Comparison of ENCODE assay signal across 1 cellular context in the genomic region with DNA sequence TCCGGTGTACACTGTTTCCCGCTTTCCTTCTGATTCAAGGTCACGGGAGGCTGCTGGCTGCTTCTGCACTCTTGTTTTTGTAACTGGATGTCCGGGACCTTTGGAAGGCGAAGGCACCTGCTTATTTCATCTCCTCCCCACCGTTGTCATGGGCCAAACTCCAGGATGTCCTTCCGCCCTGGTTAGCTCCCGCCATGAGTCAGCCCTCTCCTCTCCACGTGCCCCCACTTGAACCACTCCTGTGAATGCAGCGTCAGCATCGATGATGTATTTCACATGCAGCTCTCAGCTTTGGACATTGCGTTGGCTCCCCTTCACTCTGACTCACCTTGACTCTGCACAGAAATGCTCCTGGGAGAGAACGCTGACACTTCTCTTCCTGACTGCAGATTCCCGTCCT.
TF ChIP-seq lines count a peak whose summit lies in the region.

No MANE protein-coding gene starts in this region.

TF ChIP-seq in HepG2, 621 proteins besides CTCF, POLR2A, EP300 and RAD21 (continued from another document):
- TF ChIP-seq, protein P1, sequence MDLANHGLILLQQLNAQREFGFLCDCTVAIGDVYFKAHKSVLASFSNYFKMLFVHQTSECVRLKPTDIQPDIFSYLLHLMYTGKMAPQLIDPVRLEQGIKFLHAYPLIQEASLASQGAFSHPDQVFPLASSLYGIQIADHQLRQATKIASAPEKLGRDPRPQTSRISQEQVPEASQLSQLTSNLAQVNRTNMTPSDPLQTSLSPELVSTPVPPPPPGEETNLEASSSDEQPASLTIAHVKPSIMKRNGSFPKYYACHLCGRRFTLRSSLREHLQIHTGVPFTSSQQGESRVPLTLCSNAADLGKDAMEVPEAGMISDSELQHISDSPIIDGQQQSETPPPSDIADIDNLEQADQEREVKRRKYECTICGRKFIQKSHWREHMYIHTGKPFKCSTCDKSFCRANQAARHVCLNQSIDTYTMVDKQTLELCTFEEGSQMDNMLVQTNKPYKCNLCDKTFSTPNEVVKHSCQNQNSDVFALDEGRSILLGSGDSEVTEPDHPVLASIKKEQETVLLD (CRISPR knock-in tag; IDR thresholded peaks at IDR 0.05; ENCODE audit: low read depth): no peak
- peak; percentile 95 for TF ChIP-seq FOSL2 (CRISPR knock-in tag; IDR thresholded peaks at IDR 0.05)
- TF ChIP-seq, protein P2, sequence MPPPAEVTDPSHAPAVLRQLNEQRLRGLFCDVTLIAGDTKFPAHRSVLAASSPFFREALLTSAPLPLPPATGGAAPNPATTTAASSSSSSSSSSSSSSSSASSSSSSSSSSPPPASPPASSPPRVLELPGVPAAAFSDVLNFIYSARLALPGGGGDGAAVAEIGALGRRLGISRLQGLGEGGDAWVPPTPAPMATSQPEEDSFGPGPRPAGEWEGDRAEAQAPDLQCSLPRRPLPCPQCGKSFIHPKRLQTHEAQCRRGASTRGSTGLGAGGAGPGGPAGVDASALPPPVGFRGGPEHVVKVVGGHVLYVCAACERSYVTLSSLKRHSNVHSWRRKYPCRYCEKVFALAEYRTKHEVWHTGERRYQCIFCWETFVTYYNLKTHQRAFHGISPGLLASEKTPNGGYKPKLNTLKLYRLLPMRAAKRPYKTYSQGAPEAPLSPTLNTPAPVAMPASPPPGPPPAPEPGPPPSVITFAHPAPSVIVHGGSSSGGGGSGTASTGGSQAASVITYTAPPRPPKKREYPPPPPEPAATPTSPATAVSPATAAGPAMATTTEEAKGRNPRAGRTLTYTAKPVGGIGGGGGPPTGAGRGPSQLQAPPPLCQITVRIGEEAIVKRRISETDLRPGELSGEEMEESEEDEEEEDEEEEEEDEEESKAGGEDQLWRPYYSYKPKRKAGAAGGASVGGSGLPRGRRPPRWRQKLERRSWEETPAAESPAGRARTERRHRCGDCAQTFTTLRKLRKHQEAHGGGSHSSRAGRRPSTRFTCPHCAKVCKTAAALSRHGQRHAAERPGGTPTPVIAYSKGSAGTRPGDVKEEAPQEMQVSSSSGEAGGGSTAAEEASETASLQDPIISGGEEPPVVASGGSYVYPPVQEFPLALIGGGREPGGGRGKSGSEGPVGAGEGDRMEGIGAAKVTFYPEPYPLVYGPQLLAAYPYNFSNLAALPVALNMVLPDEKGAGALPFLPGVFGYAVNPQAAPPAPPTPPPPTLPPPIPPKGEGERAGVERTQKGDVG (CRISPR knock-in tag; IDR thresholded peaks at IDR 0.05; ENCODE audit: borderline replicate concordance): 0 out of 2 replicates have a peak, but pooled peaks have one; percentile 31
- TF ChIP-seq, protein P3, sequence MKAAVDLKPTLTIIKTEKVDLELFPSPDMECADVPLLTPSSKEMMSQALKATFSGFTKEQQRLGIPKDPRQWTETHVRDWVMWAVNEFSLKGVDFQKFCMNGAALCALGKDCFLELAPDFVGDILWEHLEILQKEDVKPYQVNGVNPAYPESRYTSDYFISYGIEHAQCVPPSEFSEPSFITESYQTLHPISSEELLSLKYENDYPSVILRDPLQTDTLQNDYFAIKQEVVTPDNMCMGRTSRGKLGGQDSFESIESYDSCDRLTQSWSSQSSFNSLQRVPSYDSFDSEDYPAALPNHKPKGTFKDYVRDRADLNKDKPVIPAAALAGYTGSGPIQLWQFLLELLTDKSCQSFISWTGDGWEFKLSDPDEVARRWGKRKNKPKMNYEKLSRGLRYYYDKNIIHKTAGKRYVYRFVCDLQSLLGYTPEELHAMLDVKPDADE (CRISPR knock-in tag; IDR thresholded peaks at IDR 0.05): no peak
- peak; percentile 67 for TF ChIP-seq RXRB (CRISPR knock-in tag; IDR thresholded peaks at IDR 0.05; ENCODE audit: borderline replicate concordance)
- TF ChIP-seq, protein P4, sequence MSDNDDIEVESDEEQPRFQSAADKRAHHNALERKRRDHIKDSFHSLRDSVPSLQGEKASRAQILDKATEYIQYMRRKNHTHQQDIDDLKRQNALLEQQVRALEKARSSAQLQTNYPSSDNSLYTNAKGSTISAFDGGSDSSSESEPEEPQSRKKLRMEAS (IDR thresholded peaks at IDR 0.05): peak; percentile 96
- no peak for TF ChIP-seq ZSCAN30 (CRISPR knock-in tag; IDR thresholded peaks at IDR 0.05)
- TF ChIP-seq, protein P5, sequence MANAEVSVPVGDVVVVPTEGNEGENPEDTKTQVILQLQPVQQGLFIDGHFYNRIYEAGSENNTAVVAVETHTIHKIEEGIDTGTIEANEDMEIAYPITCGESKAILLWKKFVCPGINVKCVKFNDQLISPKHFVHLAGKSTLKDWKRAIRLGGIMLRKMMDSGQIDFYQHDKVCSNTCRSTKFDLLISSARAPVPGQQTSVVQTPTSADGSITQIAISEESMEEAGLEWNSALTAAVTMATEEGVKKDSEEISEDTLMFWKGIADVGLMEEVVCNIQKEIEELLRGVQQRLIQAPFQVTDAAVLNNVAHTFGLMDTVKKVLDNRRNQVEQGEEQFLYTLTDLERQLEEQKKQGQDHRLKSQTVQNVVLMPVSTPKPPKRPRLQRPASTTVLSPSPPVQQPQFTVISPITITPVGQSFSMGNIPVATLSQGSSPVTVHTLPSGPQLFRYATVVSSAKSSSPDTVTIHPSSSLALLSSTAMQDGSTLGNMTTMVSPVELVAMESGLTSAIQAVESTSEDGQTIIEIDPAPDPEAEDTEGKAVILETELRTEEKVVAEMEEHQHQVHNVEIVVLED (CRISPR knock-in tag; IDR thresholded peaks at IDR 0.05; ENCODE audit: borderline replicate concordance): no peak; the same call in 1 of the 2 replicates
- no peak for TF ChIP-seq ZNF569 (CRISPR knock-in tag; IDR thresholded peaks at IDR 0.05; ENCODE audit: borderline replicate concordance)
- 0 out of 2 replicates have a peak, but pooled peaks have one; percentile 41 for TF ChIP-seq ZNF510 (CRISPR knock-in tag; IDR thresholded peaks at IDR 0.05; ENCODE audit: low read depth)
- no peak; the same call in 1 of the 2 replicates for TF ChIP-seq FOXK1 (CRISPR knock-in tag; IDR thresholded peaks at IDR 0.05; ENCODE audit: borderline replicate concordance, low read depth)
- peak; percentile 82 for TF ChIP-seq TEAD3 (CRISPR knock-in tag; optimal IDR thresholded peaks at IDR 0.05; ENCODE audit: borderline replicate concordance)
- TF ChIP-seq NBN (conservative IDR thresholded peaks at IDR 0.05): no peak
- TF ChIP-seq ZNF629 (CRISPR knock-in tag; conservative IDR thresholded peaks at IDR 0.05): peak; percentile 25; the same call in 1 of the 2 replicates
- TF ChIP-seq, protein P6, sequence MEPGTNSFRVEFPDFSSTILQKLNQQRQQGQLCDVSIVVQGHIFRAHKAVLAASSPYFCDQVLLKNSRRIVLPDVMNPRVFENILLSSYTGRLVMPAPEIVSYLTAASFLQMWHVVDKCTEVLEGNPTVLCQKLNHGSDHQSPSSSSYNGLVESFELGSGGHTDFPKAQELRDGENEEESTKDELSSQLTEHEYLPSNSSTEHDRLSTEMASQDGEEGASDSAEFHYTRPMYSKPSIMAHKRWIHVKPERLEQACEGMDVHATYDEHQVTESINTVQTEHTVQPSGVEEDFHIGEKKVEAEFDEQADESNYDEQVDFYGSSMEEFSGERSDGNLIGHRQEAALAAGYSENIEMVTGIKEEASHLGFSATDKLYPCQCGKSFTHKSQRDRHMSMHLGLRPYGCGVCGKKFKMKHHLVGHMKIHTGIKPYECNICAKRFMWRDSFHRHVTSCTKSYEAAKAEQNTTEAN (CRISPR knock-in tag; conservative IDR thresholded peaks at IDR 0.05): 0 out of 2 replicates have a peak, but pooled peaks have one; percentile 42
- TF ChIP-seq SP140L (CRISPR knock-in tag; IDR thresholded peaks at IDR 0.05; ENCODE audit: borderline replicate concordance): no peak
- peak; percentile 97 to 100 for TF ChIP-seq MAFK (conservative IDR thresholded peaks at IDR 0.05 in 1 of 2, IDR thresholded peaks at IDR 0.05 in 1 of 2; ENCODE audit: low read length in 2 of 2)
- no peak for TF ChIP-seq ZFYVE20 (CRISPR knock-in tag; IDR thresholded peaks at IDR 0.05; ENCODE audit: borderline replicate concordance, low read depth)
- TF ChIP-seq, protein P7, sequence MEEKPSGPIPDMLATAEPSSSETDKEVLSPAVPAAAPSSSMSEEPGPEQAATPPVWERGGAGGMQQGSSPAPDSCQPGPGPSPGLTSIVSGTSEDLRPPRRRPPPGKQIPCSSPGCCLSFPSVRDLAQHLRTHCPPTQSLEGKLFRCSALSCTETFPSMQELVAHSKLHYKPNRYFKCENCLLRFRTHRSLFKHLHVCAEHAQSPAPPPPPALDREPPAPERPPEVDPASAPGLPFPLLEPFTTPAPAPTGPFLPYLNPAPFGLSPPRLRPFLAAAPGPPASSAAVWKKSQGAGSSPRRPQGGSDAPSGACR (CRISPR knock-in tag; IDR thresholded peaks at IDR 0.05): no peak
